In the genomic region with DNA sequence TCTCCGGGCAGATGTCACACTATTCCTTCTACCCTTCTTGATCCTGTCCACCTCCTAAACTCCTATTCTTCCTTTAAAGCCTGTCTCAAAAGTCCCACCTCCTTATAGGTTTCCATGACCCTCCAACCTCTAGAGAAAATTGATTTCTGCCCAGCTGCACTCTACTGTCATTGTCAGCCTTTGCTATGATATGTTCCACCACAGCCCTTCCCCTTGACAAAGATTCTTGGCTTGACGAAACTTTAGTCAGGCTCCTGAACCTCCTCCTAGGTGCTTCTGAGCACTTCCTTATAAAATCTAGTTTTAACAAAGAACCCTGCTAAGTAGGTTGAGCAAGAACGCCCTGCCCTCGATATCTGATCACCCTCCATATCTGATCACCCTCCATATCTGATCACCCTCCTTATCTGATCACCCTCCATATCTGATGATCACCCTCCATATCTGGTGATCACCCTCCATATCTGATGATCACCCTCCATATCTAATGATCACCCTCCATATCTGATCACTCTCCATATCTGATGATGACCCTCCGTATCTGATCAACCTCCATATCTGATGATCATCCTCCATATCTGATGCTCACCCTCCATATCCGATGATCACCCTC, we compare ENCODE assay signal across 20 cellular contexts.
"Had no signal": no experiment of that assay in that cellular context is flagged by ENCODE, and none has a peak within 500 bp of the region (broad histone marks: within the 10 kb centered on the region; RNA-seq: fewer than 3 reads in every experiment).

No MANE protein-coding gene starts in this region.

- DNase-seq: caudate nucleus; effector CD4-positive, alpha-beta T cell; endodermal cell; foreskin melanocyte; heart left ventricle; hypothalamus; left lung; lower lobe of right lung; midbrain; naive thymus-derived CD4-positive, alpha-beta T cell; ovary; sigmoid colon; stimulated activated CD4-positive, alpha-beta T cell treated with anti-CD3 and anti-CD28 coated beads, Interleukin-12 subunit alpha, Interleukin-12 subunit beta, amount 100 ng/mL, for 4 hours; stimulated activated naive CD4-positive, alpha-beta T cell; upper lobe of right lung had no signal

- H3K4me3 Mint-ChIP-seq: endodermal cell; memory B cell; naive thymus-derived CD4-positive, alpha-beta T cell had no signal

- ATAC-seq: heart left ventricle; left lung; lower lobe of right lung; naive thymus-derived CD4-positive, alpha-beta T cell; upper lobe of right lung had no signal

- H3K4me1 Mint-ChIP-seq: endodermal cell; memory B cell; naive thymus-derived CD4-positive, alpha-beta T cell had no signal

- H3K27me3 ChIP-seq: heart left ventricle, left lung, ovary, right atrium auricular region, sigmoid colon, upper lobe of right lung had no signal

- H3K4me1 ChIP-seq: left lung, right atrium auricular region, upper lobe of right lung had no signal

- H3K9me3 ChIP-seq: heart left ventricle, left lung, lower lobe of right lung, ovary, right atrium auricular region, sigmoid colon, upper lobe of right lung had no signal

- H3K36me3 Mint-ChIP-seq: memory B cell had no signal

- FAIRE-seq: islet of Langerhans had no signal

- H3K4me3 ChIP-seq: coronary artery, heart left ventricle, left lung, lower lobe of right lung, ovary, right atrium auricular region, sigmoid colon, skin epidermis, upper lobe of right lung had no signal

- H3K27ac Mint-ChIP-seq: endodermal cell; memory B cell; naive thymus-derived CD4-positive, alpha-beta T cell had no signal

- H3K27ac ChIP-seq: coronary artery, heart left ventricle, left lung, lower lobe of right lung, ovary, right atrium auricular region, sigmoid colon, skin epidermis, upper lobe of right lung had no signal

- H3K36me3 ChIP-seq: heart left ventricle, left lung, lower lobe of right lung, ovary, right atrium auricular region, sigmoid colon, upper lobe of right lung had no signal
